Comparison of ENCODE assay signal across 8 cellular contexts in the genomic region with DNA sequence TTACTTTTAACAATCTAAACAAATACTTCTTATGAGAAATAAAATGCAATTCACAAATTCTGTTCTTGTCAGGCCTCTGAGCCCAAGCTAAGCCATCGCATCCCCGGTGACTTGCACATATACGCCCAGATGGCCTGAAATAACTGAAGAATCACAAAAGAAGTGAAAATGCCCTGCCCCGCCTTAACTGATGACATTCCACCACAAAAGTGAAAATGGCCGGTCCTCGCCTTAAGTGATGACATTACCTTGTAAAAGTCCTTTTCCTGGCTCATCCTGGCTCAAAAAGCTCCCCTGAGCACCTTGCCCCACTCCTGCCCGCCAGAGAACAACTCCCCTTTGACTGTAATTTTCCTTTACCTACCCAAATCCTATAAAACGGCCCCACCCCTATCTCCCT. TPM values are rescaled to one million over a fixed set of nuclear protein-coding genes. Genes with fewer than 3 reads are reported as not detected.
DNase-seq lines count a peak whose midpoint lies in the region; ATAC-seq and TF ChIP-seq lines count a peak whose summit lies in the region.
"Not testable (repeated sequence)": the region's sequence is repeated elsewhere in the genome, so short reads cannot be mapped to it uniquely, and the experiment has no call there.

No MANE protein-coding gene starts in this region.

- TF ChIP-seq POLR2A in stomach (IDR thresholded peaks at IDR 0.05): not testable (repeated sequence)

- H3K27ac Mint-ChIP-seq in CD4-positive, CD25-positive, alpha-beta regulatory T cell: peak overlapping the region in 2 of 3 donors; percentile 79 to 82
- peak overlapping the region; percentile 90 for H3K27ac Mint-ChIP-seq in activated T-helper 1 cell treated with anti-CD3 and anti-CD28 coated beads, Interleukin-12 subunit alpha, Interleukin-12 subunit beta, Interleukin-2, Interleukin-4 antibody, amounts not matched to agents 30 ng/mL and 10 ng/mL and 1 ng/mL, durations not matched to agents 14 hours and 24 hours and 36 hours
- H3K27ac Mint-ChIP-seq in nephron: peak overlapping the region; percentile 90 to 96 (median 95)

- ATAC-seq in CD4-positive, CD25-positive, alpha-beta regulatory T cell (ENCODE audit: low read depth in 2 of 2); RWPE2 (ENCODE audit: low read depth): not testable (repeated sequence)

- not testable (repeated sequence) for H3K36me3 ChIP-seq in CD4-positive, CD25-positive, alpha-beta regulatory T cell (ENCODE audit: control insufficient read depth, insufficient read depth, low read length); ectodermal cell (ENCODE audit: control insufficient read depth, insufficient read depth, low read length); stomach
- peaks cover 28% of the 10 kb centered on the region for H3K36me3 ChIP-seq in RWPE2 (ENCODE audit: low read depth)

- peaks cover 9 to 15% (median 12%) of the 10 kb centered on the region in 4 donors for H3K4me1 Mint-ChIP-seq in CD4-positive, CD25-positive, alpha-beta regulatory T cell
- H3K4me1 Mint-ChIP-seq in activated T-helper 1 cell treated with anti-CD3 and anti-CD28 coated beads, Interleukin-12 subunit alpha, Interleukin-12 subunit beta, Interleukin-2, Interleukin-4 antibody, amounts not matched to agents 30 ng/mL and 10 ng/mL and 1 ng/mL, durations not matched to agents 14 hours and 24 hours and 36 hours (ENCODE audit: low read depth): peaks cover 28% of the 10 kb centered on the region
- H3K4me1 Mint-ChIP-seq in nephron: peaks cover 12% of the 10 kb centered on the region

- intact Hi-C loops in activated T-helper 1 cell treated with anti-CD3 and anti-CD28 coated beads, Interleukin-12 subunit alpha, Interleukin-12 subunit beta, Interleukin-2, Interleukin-4 antibody, amounts not matched to agents 30 ng/mL and 10 ng/mL and 1 ng/mL, durations not matched to agents 14 hours and 24 hours and 36 hours (cut with micrococcal nuclease): loop anchor here (2.0 to 10.0 kb wide), 8 partner anchors 59 to 1746 kb away; a partner anchor contains a TSS
- intact Hi-C loops in stomach (cut with DNase I; ENCODE audit: low total_unique reads): loop anchor here (5.0 kb wide), 1 partner anchor 354 kb away; no protein-coding TSS in a partner anchor

- not testable (repeated sequence) for H3K9me3 ChIP-seq in CD4-positive, CD25-positive, alpha-beta regulatory T cell (ENCODE audit: control insufficient read depth in 2 of 2, low read length in 2 of 2); RWPE2 (ENCODE audit: severe bottlenecking); ectodermal cell (ENCODE audit: control insufficient read depth, low read length); stomach

- H3K4me3 ChIP-seq in CD4-positive, CD25-positive, alpha-beta regulatory T cell (ENCODE audit: low read depth, low read length): peak overlapping the region; percentile 89
- peak overlapping the region; percentile 85 for H3K4me3 ChIP-seq in RWPE2 (ENCODE audit: severe bottlenecking)
- peak overlapping the region; percentile 60 for H3K4me3 ChIP-seq in ectodermal cell (ENCODE audit: insufficient read depth, low read depth, low read length)
- H3K4me3 ChIP-seq in iPS-11a (ENCODE audit: low read depth, low read length): peak overlapping the region; percentile 84
- H3K4me3 ChIP-seq in stomach: peak overlapping the region; percentile 72 to 85 (median 77)

- not testable (repeated sequence) for TF ChIP-seq CTCF in RWPE2 (IDR thresholded peaks at IDR 0.05; ENCODE audit: poor library complexity, severe bottlenecking); nephron (IDR thresholded peaks at IDR 0.05; ENCODE audit: unreplicated experiment in 3 of 3); stomach (IDR thresholded peaks at IDR 0.05)

- not testable (repeated sequence) for H3K9me3 Mint-ChIP-seq in CD4-positive, CD25-positive, alpha-beta regulatory T cell; activated T-helper 1 cell treated with anti-CD3 and anti-CD28 coated beads, Interleukin-12 subunit alpha, Interleukin-12 subunit beta, Interleukin-2, Interleukin-4 antibody, amounts not matched to agents 30 ng/mL and 10 ng/mL and 1 ng/mL, durations not matched to agents 14 hours and 24 hours and 36 hours; nephron

- H3K36me3 Mint-ChIP-seq in CD4-positive, CD25-positive, alpha-beta regulatory T cell; activated T-helper 1 cell treated with anti-CD3 and anti-CD28 coated beads, Interleukin-12 subunit alpha, Interleukin-12 subunit beta, Interleukin-2, Interleukin-4 antibody, amounts not matched to agents 30 ng/mL and 10 ng/mL and 1 ng/mL, durations not matched to agents 14 hours and 24 hours and 36 hours (ENCODE audit: low read depth); nephron (ENCODE audit: low read depth): not testable (repeated sequence)

- H3K27ac ChIP-seq in CD4-positive, CD25-positive, alpha-beta regulatory T cell (ENCODE audit: insufficient read depth, low read length, poor library complexity, severe bottlenecking); ectodermal cell (ENCODE audit: insufficient read depth, low read depth, low read length, poor library complexity, severe bottlenecking): not testable (repeated sequence)
- peak overlapping the region; percentile 82 for H3K27ac ChIP-seq in RWPE2 (ENCODE audit: poor library complexity, severe bottlenecking)
- peak overlapping the region; percentile 20 to 97 (median 96) for H3K27ac ChIP-seq in stomach

- peak overlapping the region; percentile 89 to 93 (median 91) for H3K4me3 Mint-ChIP-seq in CD4-positive, CD25-positive, alpha-beta regulatory T cell
- peak overlapping the region; percentile 91 for H3K4me3 Mint-ChIP-seq in activated T-helper 1 cell treated with anti-CD3 and anti-CD28 coated beads, Interleukin-12 subunit alpha, Interleukin-12 subunit beta, Interleukin-2, Interleukin-4 antibody, amounts not matched to agents 30 ng/mL and 10 ng/mL and 1 ng/mL, durations not matched to agents 14 hours and 24 hours and 36 hours
- H3K4me3 Mint-ChIP-seq in nephron: peak overlapping the region; percentile 93 to 97 (median 93)

- TF ChIP-seq EP300 in stomach (IDR thresholded peaks at IDR 0.05): not testable (repeated sequence)

- peaks cover 15% of the 10 kb centered on the region for H3K27me3 Mint-ChIP-seq in CD4-positive, CD25-positive, alpha-beta regulatory T cell
- not testable (repeated sequence) for H3K27me3 Mint-ChIP-seq in activated T-helper 1 cell treated with anti-CD3 and anti-CD28 coated beads, Interleukin-12 subunit alpha, Interleukin-12 subunit beta, Interleukin-2, Interleukin-4 antibody, amounts not matched to agents 30 ng/mL and 10 ng/mL and 1 ng/mL, durations not matched to agents 14 hours and 24 hours and 36 hours (ENCODE audit: insufficient read depth); nephron (ENCODE audit: low read depth)

- WGBS in ectodermal cell, 2 experiments: 12 to 14% methylated on average over 8 of the region's 8 CpGs
- 5 to 19% (median 7%) methylated on average over 8 of the region's 8 CpGs for WGBS in stomach, 5 donors

- H3K4me1 ChIP-seq in CD4-positive, CD25-positive, alpha-beta regulatory T cell (ENCODE audit: control insufficient read depth, insufficient read depth, low read length, poor library complexity, severe bottlenecking): peaks cover 12% of the 10 kb centered on the region
- H3K4me1 ChIP-seq in RWPE2 (ENCODE audit: insufficient read depth, poor library complexity, severe bottlenecking) (peaks cover 25% of the 10 kb centered on the region), stomach (peaks cover 5 to 48% (median 23%) of the 10 kb centered on the region in 4 donors)
- not testable (repeated sequence) for H3K4me1 ChIP-seq in ectodermal cell (ENCODE audit: control insufficient read depth, insufficient read depth, low read length)

- DNase-seq in CD4-positive, CD25-positive, alpha-beta regulatory T cell: peak in 1 of 3 donors; percentile 5
- DNase-seq in HT-29 (ENCODE audit: low spot score): peak; percentile 8
- not testable (repeated sequence) for DNase-seq in RWPE2 (ENCODE audit: low spot score); activated T-helper 1 cell treated with anti-CD3 and anti-CD28 coated beads, Interleukin-12 subunit alpha, Interleukin-12 subunit beta, Interleukin-2, Interleukin-4 antibody, amounts not matched to agents 30 ng/mL and 10 ng/mL and 1 ng/mL, durations not matched to agents 14 hours and 24 hours and 36 hours (ENCODE audit: low spot score); stomach

- not testable (repeated sequence) for H3K27me3 ChIP-seq in CD4-positive, CD25-positive, alpha-beta regulatory T cell (ENCODE audit: control insufficient read depth, insufficient read depth, low read length); stomach
- H3K27me3 ChIP-seq in RWPE2 (ENCODE audit: insufficient read depth, poor library complexity, severe bottlenecking): peaks cover 13% of the 10 kb centered on the region
- peaks cover 13% of the 10 kb centered on the region for H3K27me3 ChIP-seq in ectodermal cell (ENCODE audit: control insufficient read depth, insufficient read depth, low read length, poor library complexity, severe bottlenecking)

RNA-seq across cellular contexts. Expression of a gene that starts 1.2 kb away (rescaled TPM):
- 8.4 TPM for total RNA-seq in CD4-positive, CD25-positive, alpha-beta regulatory T cell
- 10 to 100 TPM in 1 of 4 donors, 1 to 10 TPM in 3; 8.0 to 13.5 (median 9.2) TPM for polyA plus RNA-seq in CD4-positive, CD25-positive, alpha-beta regulatory T cell
- total RNA-seq in HT-29 (2014; rRNA removed; shearing (Covaris generic)): 18.3 and 23.3 TPM in 2 replicates
- 27.0 and 27.2 TPM in 2 replicates for total RNA-seq in activated T-helper 1 cell treated with anti-CD3 and anti-CD28 coated beads, Interleukin-12 subunit alpha, Interleukin-12 subunit beta, Interleukin-2, Interleukin-4 antibody, amounts not matched to agents 30 ng/mL and 10 ng/mL and 1 ng/mL, durations not matched to agents 14 hours and 24 hours and 36 hours
- polyA plus RNA-seq in ectodermal cell (2013, experiment 1 of 4): 53.9 TPM
- 53.3 TPM for polyA plus RNA-seq in ectodermal cell (2013, experiment 2 of 4)
- polyA plus RNA-seq in ectodermal cell (2013, experiment 3 of 4): 53.3 TPM
- 53.1 TPM for polyA plus RNA-seq in ectodermal cell (2013, experiment 4 of 4)
- 100 to 1,000 TPM in 1 of 5 donors, 10 to 100 TPM in 4; 17.5 to 103 (median 46.1) TPM for total RNA-seq in stomach
- 10 to 100 TPM; 11.4 to 28.3 (median 22.9) TPM for polyA plus RNA-seq in stomach
